Comparison of ENCODE assay signal across 10 cellular contexts in genomic region chr19:8239528-8240273, GRCh38. TPM values are rescaled to one million over a fixed set of nuclear protein-coding genes. Genes with fewer than 3 reads are reported as not detected.
DNase-seq lines count a peak whose midpoint lies in the region; ATAC-seq and TF ChIP-seq lines count a peak whose summit lies in the region.
"Had no signal": no experiment of that assay in that cellular context is flagged by ENCODE, and none has a peak within 500 bp of the region (broad histone marks: within the 10 kb centered on the region; RNA-seq: fewer than 3 reads in every experiment).

No MANE protein-coding gene starts in this region.

- H3K9me3 ChIP-seq in body of pancreas = no peaks in the 10 kb centered on the region
- H3K9me3 ChIP-seq in esophagus squamous epithelium = peaks cover 0 to 4% (median 0%) of the 10 kb centered on the region in 3 donors

- peak overlapping the region; percentile 57 for H3K27ac Mint-ChIP-seq in stimulated activated naive CD8-positive, alpha-beta T cell treated with anti-CD3 and anti-CD28 coated beads, Interleukin-15, Interleukin-2, amounts not matched to agents 100 ng/mL and 50 ng/mL, for 24 hours
- H3K27ac Mint-ChIP-seq in natural killer cell = peak overlapping the region; percentile 93 to 95
- H3K27ac Mint-ChIP-seq: CD4-positive, alpha-beta T cell had no signal

- no peak for TF ChIP-seq POLR2A in body of pancreas (IDR thresholded peaks at IDR 0.05)
- no peak for TF ChIP-seq POLR2A in esophagus squamous epithelium (IDR thresholded peaks at IDR 0.05)

- TF ChIP-seq CTCF in body of pancreas (IDR thresholded peaks at IDR 0.05) (no peak), natural killer cell (IDR thresholded peaks at IDR 0.05) (no peak), esophagus squamous epithelium (IDR thresholded peaks at IDR 0.05) (no peak)

- no peaks in the 10 kb centered on the region for H3K27me3 ChIP-seq in body of pancreas
- no peaks in the 10 kb centered on the region for H3K27me3 ChIP-seq in esophagus squamous epithelium
- H3K27me3 ChIP-seq: brain microvascular endothelial cell had no signal

- 79 to 93% methylated on average over 3 of the region's 3 CpGs for WGBS in body of pancreas, 2 donors
- WGBS in esophagus squamous epithelium, 2 donors = 75 to 98% methylated on average over 3 of the region's 3 CpGs

- peaks cover 5% of the 10 kb centered on the region for H3K9me3 Mint-ChIP-seq in stimulated activated naive CD8-positive, alpha-beta T cell treated with anti-CD3 and anti-CD28 coated beads, Interleukin-15, Interleukin-2, amounts not matched to agents 100 ng/mL and 50 ng/mL, for 24 hours
- H3K9me3 Mint-ChIP-seq in natural killer cell = no peaks in the 10 kb centered on the region

- no peaks in the 10 kb centered on the region for H3K27me3 Mint-ChIP-seq in stimulated activated naive CD8-positive, alpha-beta T cell treated with anti-CD3 and anti-CD28 coated beads, Interleukin-15, Interleukin-2, amounts not matched to agents 100 ng/mL and 50 ng/mL, for 24 hours
- H3K27me3 Mint-ChIP-seq in natural killer cell (ENCODE audit: low read depth in 2 of 2) = no peaks in the 10 kb centered on the region
- H3K27me3 Mint-ChIP-seq: CD4-positive, alpha-beta T cell had no signal

- H3K4me3 ChIP-seq in body of pancreas = no peak overlapping the region
- H3K4me3 ChIP-seq in esophagus squamous epithelium = peak overlapping the region in 1 of 4 donors; percentile 21

- peak overlapping the region; percentile 76 to 96 (median 85) for H3K27ac ChIP-seq in body of pancreas
- peak overlapping the region in 2 of 4 donors; percentile 58 to 59 for H3K27ac ChIP-seq in esophagus squamous epithelium
- H3K27ac ChIP-seq: brain microvascular endothelial cell had no signal

- DNase-seq in stimulated activated naive CD8-positive, alpha-beta T cell treated with anti-CD3 and anti-CD28 coated beads, Interleukin-15, Interleukin-2, amounts not matched to agents 100 U/mL and 50 U/mL, for 24 hours = no peak
- no peak for DNase-seq in body of pancreas
- no peak for DNase-seq in natural killer cell
- no peak for DNase-seq in glomerular visceral epithelial cell (ENCODE audit: extremely low spot score)
- no peak for DNase-seq in esophagus squamous epithelium (lab: John Stamatoyannopoulos, UW)
- DNase-seq in NCI-H2196 treated with DMSO at 0.1 percent for 48 hours (lab: John Stamatoyannopoulos, UW; ENCODE audit: unreplicated experiment) = no peak

- H3K4me1 ChIP-seq in body of pancreas = peaks cover 71% of the 10 kb centered on the region
- H3K4me1 ChIP-seq in esophagus squamous epithelium = peaks cover 12 to 53% (median 30%) of the 10 kb centered on the region in 3 donors

- H3K36me3 Mint-ChIP-seq in stimulated activated naive CD8-positive, alpha-beta T cell treated with anti-CD3 and anti-CD28 coated beads, Interleukin-15, Interleukin-2, amounts not matched to agents 100 ng/mL and 50 ng/mL, for 24 hours (ENCODE audit: low read depth) = peaks cover 30% of the 10 kb centered on the region
- H3K36me3 Mint-ChIP-seq in natural killer cell = no peaks in the 10 kb centered on the region

- H3K36me3 ChIP-seq in body of pancreas (replicated peaks in 1 of 2; ENCODE audit: insufficient read depth in 1 of 2, low read depth in 2 of 2) (no peaks in the 10 kb centered on the region), esophagus squamous epithelium (peaks cover 0 to 24% (median 0%) of the 10 kb centered on the region in 3 donors)
- H3K36me3 ChIP-seq: brain microvascular endothelial cell had no signal

- H3K4me3 Mint-ChIP-seq in stimulated activated naive CD8-positive, alpha-beta T cell treated with anti-CD3 and anti-CD28 coated beads, Interleukin-15, Interleukin-2, amounts not matched to agents 100 ng/mL and 50 ng/mL, for 24 hours = peak overlapping the region; percentile 9
- peak overlapping the region; percentile 88 for H3K4me3 Mint-ChIP-seq in natural killer cell
- H3K4me3 Mint-ChIP-seq: CD4-positive, alpha-beta T cell had no signal

- H3K4me1 Mint-ChIP-seq in stimulated activated naive CD8-positive, alpha-beta T cell treated with anti-CD3 and anti-CD28 coated beads, Interleukin-15, Interleukin-2, amounts not matched to agents 100 ng/mL and 50 ng/mL, for 24 hours (ENCODE audit: low read depth) = peaks cover 18% of the 10 kb centered on the region
- peaks cover 33 to 48% of the 10 kb centered on the region in 2 donors for H3K4me1 Mint-ChIP-seq in natural killer cell

- no peak for ATAC-seq in stimulated activated naive CD8-positive, alpha-beta T cell treated with anti-CD3 and anti-CD28 coated beads, Interleukin-15, Interleukin-2, amounts not matched to agents 100 U/mL and 50 U/mL, for 24 hours
- ATAC-seq in body of pancreas = no peak
- ATAC-seq in natural killer cell = peak in 2 of 3 donors; percentile 11 to 13
- ATAC-seq in GM21447 (IDR thresholded peaks at IDR 0.05; ENCODE audit: unreplicated experiment) = no peak

- intact Hi-C loops in body of pancreas (cut with DNase I) (no loop called here), natural killer cell (cut with micrococcal nuclease) (loop anchor here (1.0 kb wide), 1 partner anchor 30 kb away; the partner anchor contains the start of gene CERS4), esophagus squamous epithelium (cut with DNase I) (no loop called here)

RNA-seq across cellular contexts. Expression of gene CERS4, which starts 30.5 kb away (rescaled TPM):
- 10 to 100 TPM; 53.1 to 87.4 TPM for total RNA-seq in body of pancreas
- 10 to 100 TPM; 50.0 to 70.8 (median 69.8) TPM for total RNA-seq in natural killer cell
- 100 to 1,000 TPM in 1 of 4 donors, 10 to 100 TPM in 3; 44.1 to 184 (median 89.1) TPM for total RNA-seq in esophagus squamous epithelium

Comparison
In these comparisons a context has a peak if more than half of its experiments do, and no peak if none do; other contexts are left out.
1. ATAC-seq: peak in natural killer cell (2 of 3); none in stimulated activated naive CD8-positive, alpha-beta T cell treated with anti-CD3 and anti-CD28 coated beads, Interleukin-15, Interleukin-2, amounts not matched to agents 100 U/mL and 50 U/mL, for 24 hours (single experiment), body of pancreas (single experiment) and GM21447 (single experiment).